ENCODE assay signal across 8 cellular contexts in genomic region chr1:184664042-184664659, GRCh38.
DNase-seq lines count a peak whose midpoint lies in the region; ATAC-seq and TF ChIP-seq lines count a peak whose summit lies in the region.

No MANE protein-coding gene starts in this region.

- no peaks in the 10 kb centered on the region for H3K9me2 ChIP-seq in OCI-LY1 (ENCODE audit: low read depth, low read length)

- no peaks in the 10 kb centered on the region for H3K4me1 ChIP-seq in OCI-LY1 (ENCODE audit: insufficient read depth, low read length, severe bottlenecking)

- H3K27me3 ChIP-seq in GM06990 (replicated peaks; ENCODE audit: control insufficient read depth, insufficient read depth, low read length), result no peaks in the 10 kb centered on the region
- H3K27me3 ChIP-seq in OCI-LY1 (ENCODE audit: insufficient read depth, low read length), result no peaks in the 10 kb centered on the region

- intact Hi-C loops in left ventricle myocardium superior (cut with micrococcal nuclease), result loop anchor here (5.0 kb wide), 1 partner anchor 97 kb away; no protein-coding TSS in a partner anchor
- intact Hi-C loops in posterior vena cava (cut with DNase I), result no loop called here

- no peaks in the 10 kb centered on the region for H3K9me3 ChIP-seq in OCI-LY1 (ENCODE audit: low read length)

- in situ Hi-C loops in astrocyte of the cerebellum (cut with HindIII; ENCODE audit: low sequenced_read_pairs), result no loop called here

- DNase-seq in GM06990 (ENCODE audit: extremely low read depth, insufficient read length), result peak; percentile 62
- DNase-seq in astrocyte of the cerebellum (ENCODE audit: low read depth), result peak; percentile 18
- DNase-seq in left ventricle myocardium superior, result peak; percentile 90
- peak; percentile 93 for DNase-seq in posterior vena cava (ENCODE audit: low spot score)
- DNase-seq in NCI-H524 (lab: John Stamatoyannopoulos, UW), result no peak

- H3F3A ChIP-seq in OCI-LY1 (ENCODE audit: insufficient read depth, low read length), result no peaks in the 10 kb centered on the region

- H3K4me2 ChIP-seq in OCI-LY1 (ENCODE audit: low read length), result no peak overlapping the region

- no peak overlapping the region for H2AFZ ChIP-seq in OCI-LY1 (ENCODE audit: low read length)

- no peaks in the 10 kb centered on the region for H3K79me2 ChIP-seq in OCI-LY1 (ENCODE audit: insufficient read depth, low read length)

- no peak overlapping the region for H3K27ac ChIP-seq in OCI-LY1 (ENCODE audit: low read depth, low read length, poor library complexity, severe bottlenecking)

- peak; percentile 94 for TF ChIP-seq CTCF in GM06990 (IDR thresholded peaks at IDR 0.05; ENCODE audit: insufficient read depth, low read length, poor library complexity, severe bottlenecking)
- TF ChIP-seq CTCF in OCI-LY1 (IDR thresholded peaks at IDR 0.05; ENCODE audit: low read length), result peak; percentile 74
- peak; percentile 95 for TF ChIP-seq CTCF in astrocyte of the cerebellum (IDR thresholded peaks at IDR 0.05; ENCODE audit: low read depth, low read length, missing control alignments)

- H3K36me3 ChIP-seq in GM06990 (ENCODE audit: control insufficient read depth, insufficient read depth, low read length), result no peaks in the 10 kb centered on the region
- no peaks in the 10 kb centered on the region for H3K36me3 ChIP-seq in OCI-LY1 (ENCODE audit: insufficient read depth, low read length)

- H4K20me1 ChIP-seq in OCI-LY1 (ENCODE audit: insufficient read depth, low read length), result no peaks in the 10 kb centered on the region

- peak overlapping the region; percentile 19; the same call in 1 of the 2 replicates for H3K4me3 ChIP-seq in GM06990 (replicated peaks; ENCODE audit: low read depth, low read length)
- no peak overlapping the region for H3K4me3 ChIP-seq in OCI-LY1 (ENCODE audit: low read depth, low read length, poor library complexity, severe bottlenecking)
- peak overlapping the region; percentile 41 for H3K4me3 ChIP-seq in astrocyte of the cerebellum (ENCODE audit: low read depth, low read length)

- ATAC-seq in HG02623 (IDR thresholded peaks at IDR 0.05; ENCODE audit: unreplicated experiment), result peak; percentile 61
- peak; percentile 96 for ATAC-seq in left ventricle myocardium superior
- ATAC-seq in GM21576 (IDR thresholded peaks at IDR 0.05; ENCODE audit: unreplicated experiment), result no peak

- no peak overlapping the region for H3K9ac ChIP-seq in OCI-LY1 (ENCODE audit: low read length)

Comparison
In these comparisons a context has a peak if more than half of its experiments do, and no peak if none do; other contexts are left out.
1. DNase-seq: peak in GM06990 (single experiment), astrocyte of the cerebellum (single experiment), left ventricle myocardium superior (single experiment) and posterior vena cava (single experiment); none in NCI-H524 (0 of 2).
2. Peak in every context shown above with its lines, with median percentiles within 50 percentile points of each other: CTCF ChIP-seq.